ENCODE assay signal across 18 cellular contexts in the genomic region with DNA sequence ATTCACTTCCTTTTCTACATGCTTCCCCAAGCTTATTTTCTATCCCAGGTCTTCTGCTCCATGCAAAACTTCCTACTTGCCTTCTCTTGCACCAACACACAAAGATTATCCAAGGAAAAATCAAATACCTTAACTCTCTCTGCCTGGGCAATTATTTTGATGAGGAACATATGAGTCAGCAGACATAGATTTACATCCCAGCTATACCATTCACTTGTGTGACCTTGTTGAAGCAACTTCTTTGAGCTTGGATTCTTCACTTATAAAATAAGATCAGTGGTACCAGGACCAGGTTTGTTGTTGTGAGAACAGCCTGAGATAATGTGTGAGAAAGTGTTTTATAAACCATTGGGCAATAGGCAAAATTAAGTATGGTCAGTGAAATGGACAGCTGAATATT.
"Had no signal": no experiment of that assay in that cellular context is flagged by ENCODE, and none has a peak within 500 bp of the region (broad histone marks: within the 10 kb centered on the region; RNA-seq: fewer than 3 reads in every experiment).

No MANE protein-coding gene starts in this region.

- H3K4me3 ChIP-seq: skin epidermis, suprapubic skin had no signal

- H3K9me3 Mint-ChIP-seq: activated CD8-positive, alpha-beta T cell treated with anti-CD3 and anti-CD28 coated beads for 36 hours had no signal

- H3K36me3 ChIP-seq: suprapubic skin had no signal

- H3K9me3 ChIP-seq: suprapubic skin had no signal

- H3K27ac ChIP-seq: skin epidermis, suprapubic skin had no signal

- H3K36me3 Mint-ChIP-seq: activated naive CD8-positive, alpha-beta T cell; type B pancreatic cell had no signal

- DNase-seq: activated CD4-positive, alpha-beta T cell treated with anti-CD3 and anti-CD28 coated beads for 48 hours; activated CD8-positive, alpha-beta T cell treated with anti-CD3 and anti-CD28 coated beads for 36 hours; activated gamma-delta T cell treated with Interleukin-2 at 50 U/mL for 16 hours; activated T-cell treated with anti-CD3 and anti-CD28 coated beads, Interleukin-2, amount 50 U/mL, for 72 hours; erythroblast; hypothalamus; kidney glomerular epithelial cell; left ventricle myocardium superior; nucleus accumbens; stimulated activated CD4-positive, alpha-beta T cell treated with anti-CD3 and anti-CD28 coated beads, Interleukin-15, amount 100 ng/mL, for 24 hours; stimulated activated CD4-positive, alpha-beta T cell treated with anti-CD3 and anti-CD28 coated beads, Interleukin-4, amount 100 ng/mL, for 1 hour; stimulated activated naive CD4-positive, alpha-beta T cell treated with Interleukin-2 at 50 U/mL for 16 hours; T-helper 17 cell had no signal

- H3K27ac Mint-ChIP-seq: activated CD8-positive, alpha-beta T cell treated with anti-CD3 and anti-CD28 coated beads for 36 hours; activated naive CD8-positive, alpha-beta T cell; activated T-cell treated with anti-CD3 and anti-CD28 coated beads, Interleukin-2, amount 50 U/mL, for 72 hours; T-helper 17 cell; type B pancreatic cell had no signal

- ATAC-seq: activated CD8-positive, alpha-beta T cell treated with anti-CD3 and anti-CD28 coated beads for 36 hours; activated T-cell treated with anti-CD3 and anti-CD28 coated beads, Interleukin-2, amount 50 U/mL, for 72 hours; left ventricle myocardium superior; T-helper 17 cell had no signal

- H3K27me3 Mint-ChIP-seq: activated CD8-positive, alpha-beta T cell treated with anti-CD3 and anti-CD28 coated beads for 36 hours; type B pancreatic cell had no signal

- H3K4me1 Mint-ChIP-seq: T-helper 17 cell had no signal

- H3K4me3 Mint-ChIP-seq: activated CD8-positive, alpha-beta T cell treated with anti-CD3 and anti-CD28 coated beads for 36 hours; activated naive CD8-positive, alpha-beta T cell; activated T-cell treated with anti-CD3 and anti-CD28 coated beads, Interleukin-2, amount 50 U/mL, for 72 hours; nephron; T-helper 17 cell; type B pancreatic cell had no signal
